ENCODE assay signal across 28 cellular contexts in genomic region chr17:81807210-81807719, GRCh38. TPM values are rescaled to one million over a fixed set of nuclear protein-coding genes. Genes with fewer than 3 reads are reported as not detected.
"Had no signal": no experiment of that assay in that cellular context is flagged by ENCODE, and none has a peak within 500 bp of the region (broad histone marks: within the 10 kb centered on the region; RNA-seq: fewer than 3 reads in every experiment).

No MANE protein-coding gene starts in this region.

- ATAC-seq: activated T-cell treated with anti-CD3 and anti-CD28 coated beads, Interleukin-2, amount 50 U/mL, for 4 hours; T-cell had no signal

- DNase-seq: activated B cell treated with CpG ODN at 0.5 μM for 24 hours; activated CD4-positive, alpha-beta memory T cell treated with anti-CD3 and anti-CD28 coated beads for 36 hours; activated CD4-positive, alpha-beta T cell treated with anti-CD3 and anti-CD28 coated beads for 1 hour; activated CD4-positive, alpha-beta T cell treated with anti-CD3 and anti-CD28 coated beads, Interleukin-2, amount 10 ng/mL, durations not matched to agents 7 days and 5 days; activated CD8-positive, alpha-beta memory T cell treated with anti-CD3 and anti-CD28 coated beads for 24 hours; activated gamma-delta T cell treated with Interleukin-2 at 50 U/mL for 16 hours; activated naive CD4-positive, alpha-beta T cell treated with anti-CD3 and anti-CD28 coated beads, Interleukin-2, amount 50 U/mL, for 16 hours; activated T-cell treated with anti-CD3 and anti-CD28 coated beads, Interleukin-2, amount 50 U/mL, for 4 hours; aorta; caudate nucleus; colonic mucosa; NCI-H1048; NCI-H146; NCI-H187 treated with DMSO at 0.1 percent for 48 hours; NCI-H510A; NCI-H526 treated with DMSO at 0.1 percent for 48 hours; NCI-H82; SHP77 treated with DMSO at 0.1 percent for 48 hours; T-cell; T-helper 2 cell; T1000 had no signal

- H3K4me1 ChIP-seq: colonic mucosa had no signal

- H3K27ac ChIP-seq: breast epithelium, colonic mucosa had no signal

- H3K9me3 ChIP-seq: breast epithelium, colonic mucosa had no signal

- H3K36me3 ChIP-seq: breast epithelium, colonic mucosa had no signal

- H3K4me3 ChIP-seq: breast epithelium, colonic mucosa had no signal

- FAIRE-seq: RCC 7860, TTC549 had no signal

RNA-seq across cellular contexts. Expression of gene GCGR, which starts 3.3 kb away (rescaled TPM):
- total RNA-seq: activated CD4-positive, alpha-beta memory T cell treated with anti-CD3 and anti-CD28 coated beads for 36 hours; activated CD4-positive, alpha-beta T cell treated with anti-CD3 and anti-CD28 coated beads, Interleukin-2, amount 10 ng/mL, durations not matched to agents 7 days and 5 days; activated T-cell treated with anti-CD3 and anti-CD28 coated beads, Interleukin-2, amount 50 U/mL, for 4 hours; breast epithelium; cerebellum; colonic mucosa; LHCN-M2; M059J; SK-MEL-5 had no signal
- polyA plus RNA-seq: aorta had no signal

RNA-seq across cellular contexts. Expression of gene PPP1R27, which starts 27.6 kb away (rescaled TPM):
- total RNA-seq: activated B cell treated with CpG ODN at 0.5 μM for 24 hours; activated CD4-positive, alpha-beta memory T cell treated with anti-CD3 and anti-CD28 coated beads for 36 hours; activated CD4-positive, alpha-beta T cell treated with anti-CD3 and anti-CD28 coated beads, Interleukin-2, amount 10 ng/mL, durations not matched to agents 7 days and 5 days; activated T-cell treated with anti-CD3 and anti-CD28 coated beads, Interleukin-2, amount 50 U/mL, for 4 hours; aorta; breast epithelium; cerebellum; colonic mucosa; LHCN-M2; M059J; T-cell had no signal
